Comparison of ENCODE assay signal across 9 cellular contexts in the genomic region with DNA sequence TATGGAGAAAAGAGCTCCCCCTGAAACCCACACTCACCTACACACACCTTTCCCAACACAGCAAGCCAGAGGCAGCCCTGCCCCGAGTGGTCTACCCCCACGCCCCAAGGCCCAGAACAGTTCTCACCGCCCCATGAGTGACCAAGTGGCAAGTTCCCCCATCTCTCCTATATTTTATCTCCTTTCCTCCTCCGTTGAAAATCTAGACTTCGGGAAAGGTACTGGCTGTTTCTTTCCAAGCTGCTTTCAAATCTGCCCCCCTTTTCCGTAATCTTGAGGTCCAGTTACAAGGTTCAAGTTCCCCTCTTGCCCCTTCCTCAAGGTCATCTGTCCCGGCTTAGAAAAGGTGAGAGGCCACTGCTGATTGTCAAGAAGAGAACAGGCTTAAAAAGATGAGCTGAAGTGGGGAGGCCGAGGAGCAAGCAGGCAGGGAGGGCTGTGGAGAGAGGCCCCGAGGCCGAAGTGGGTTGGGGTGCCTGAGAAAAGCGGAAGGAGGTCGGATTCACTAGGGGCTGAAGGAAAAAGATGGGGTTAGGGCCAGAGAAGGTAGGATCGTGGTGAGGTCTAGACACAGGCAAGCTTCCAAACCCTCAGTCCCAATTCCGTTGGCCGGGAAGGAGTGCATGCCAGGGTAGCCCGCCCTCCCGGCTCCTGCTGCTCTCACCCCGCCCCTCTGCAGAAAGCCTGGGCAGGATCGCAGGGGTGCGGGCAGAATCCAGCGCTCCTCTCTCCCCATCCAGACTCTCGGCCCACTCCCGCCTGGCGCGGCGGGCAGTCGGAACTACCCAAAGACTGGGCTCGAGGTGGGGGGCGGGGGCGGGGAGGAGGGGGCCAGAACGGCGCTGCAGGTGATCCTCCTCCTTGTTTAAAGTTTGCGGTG. TPM values are rescaled to one million over a fixed set of nuclear protein-coding genes. Genes with fewer than 3 reads are reported as not detected.
A peak's percentile ranks its signal among the peaks of the same experiment; 100 is the strongest.
DNase-seq lines count a peak whose midpoint lies in the region; ATAC-seq, FAIRE-seq and TF ChIP-seq lines count a peak whose summit lies in the region.
"Had no signal": no experiment of that assay in that cellular context is flagged by ENCODE, and none has a peak within 500 bp of the region (broad histone marks: within the 10 kb centered on the region; RNA-seq: fewer than 3 reads in every experiment).

No MANE protein-coding gene starts in this region.

- in situ Hi-C loops in GM12878 (cut with MboI): no loop called here

- peaks cover 41% of the 10 kb centered on the region for H3K27me3 ChIP-seq in SK-N-SH (ENCODE audit: insufficient read depth)
- H3K27me3 ChIP-seq in GM12878 (replicated peaks in 1 of 2; ENCODE audit: control insufficient read depth in 2 of 2, insufficient read depth in 2 of 2, low read length in 1 of 2): peaks cover 18 to 36% of the 10 kb centered on the region in 2 experiments
- H3K27me3 ChIP-seq in testis: no peaks in the 10 kb centered on the region

- CTCF ChIA-PET in SK-N-SH (lab: Yijun Ruan, JAX) (interaction anchor here (1.1 to 13.4 kb wide), 8 partner anchors 11 to 1479 kb away, joined by 3 to 342 read pairs (median 4); no protein-coding TSS in a partner anchor), GM12878 (lab: Yijun Ruan, JAX) (interaction anchor here (1.5 kb wide), 1 partner anchor 271 kb away, joined by 4 read pairs; no protein-coding TSS in a partner anchor)

- DNase-seq in SK-N-SH (peak; percentile 61), GM12878 (ENCODE audit: low read depth, low spot score) (no peak), kidney (peak; percentile 76), testis (no peak), globus pallidus (ENCODE audit: low spot score) (no peak), GM12892 (ENCODE audit: insufficient read length) (no peak)
- DNase-seq: NCI-H1436 had no signal

- peaks cover 0 to 18% of the 10 kb centered on the region in 2 experiments; a peak in 2 of 4 replicates for H3K4me1 ChIP-seq in SK-N-SH (ENCODE audit: control insufficient read depth in 1 of 2, insufficient read depth in 2 of 2, low read depth in 1 of 2, low read length in 1 of 2)
- H3K4me1 ChIP-seq in GM12878 (ENCODE audit: control insufficient read depth, insufficient read depth, low read length): peaks cover 6% of the 10 kb centered on the region
- peaks cover 6 to 16% of the 10 kb centered on the region in 2 donors for H3K4me1 ChIP-seq in kidney (ENCODE audit: control insufficient read depth in 1 of 2, insufficient read depth in 1 of 2, low read depth in 1 of 2, low read length in 2 of 2)
- peaks cover 26% of the 10 kb centered on the region for H3K4me1 ChIP-seq in testis

- no peak overlapping the region for H3K27ac ChIP-seq in SK-N-SH (ENCODE audit: low read depth in 2 of 2, low read length in 1 of 2)
- H3K27ac ChIP-seq in GM12878 (ENCODE audit: control insufficient read depth, insufficient read depth): no peak overlapping the region
- no peak overlapping the region for H3K27ac ChIP-seq in kidney (ENCODE audit: low read depth in 2 of 2, low read length in 2 of 2)
- no peak overlapping the region for H3K27ac ChIP-seq in testis

- FAIRE-seq in GM12878 (lab: Jason Lieb, UNC) (no peak), kidney (lab: Jason Lieb, UNC) (no peak), GM12892 (lab: Jason Lieb, UNC) (no peak)

- TF ChIP-seq CTCF in SK-N-SH (IDR thresholded peaks at IDR 0.05): no peak
- TF ChIP-seq CTCF in GM12878 (IDR thresholded peaks at IDR 0.05 in 2 of 3, conservative IDR thresholded peaks at IDR 0.05 in 1 of 3; ENCODE audit: control insufficient read depth in 2 of 3, extremely low read depth in 1 of 3, insufficient read depth in 1 of 3, low read depth in 3 of 3, low read length in 3 of 3): no peak
- no peak for TF ChIP-seq CTCF in kidney (IDR thresholded peaks at IDR 0.05; ENCODE audit: borderline replicate concordance, extremely low read depth, insufficient read depth)
- TF ChIP-seq CTCF in testis (IDR thresholded peaks at IDR 0.05): no peak

- no peaks in the 10 kb centered on the region for H3K36me3 ChIP-seq in SK-N-SH (replicated peaks in 1 of 2; ENCODE audit: control insufficient read depth in 1 of 2, insufficient read depth in 2 of 2, low read length in 1 of 2)
- H3K36me3 ChIP-seq in GM12878 (ENCODE audit: control insufficient read depth in 2 of 2, insufficient read depth in 2 of 2, low read length in 1 of 2): no peaks in the 10 kb centered on the region
- no peaks in the 10 kb centered on the region for H3K36me3 ChIP-seq in kidney (ENCODE audit: control insufficient read depth in 1 of 2, insufficient read depth in 2 of 2, low read length in 2 of 2)
- H3K36me3 ChIP-seq in testis (ENCODE audit: low read depth, missing control alignments): no peaks in the 10 kb centered on the region

- SMC1A ChIA-PET in GM12878 (lab: Charles Lee; ENCODE audit: uncharacterized antibody, unreplicated experiment): no interaction called here

- TF ChIP-seq POLR2A in GM12878 (IDR thresholded peaks at IDR 0.05; ENCODE audit: low read depth, low read length) (no peak), testis (IDR thresholded peaks at IDR 0.05) (no peak), GM12892 (IDR thresholded peaks at IDR 0.05; ENCODE audit: low read depth, low read length) (no peak)

- H4K20me1 ChIP-seq in SK-N-SH (ENCODE audit: insufficient read depth): no peaks in the 10 kb centered on the region
- no peaks in the 10 kb centered on the region; the same call in 1 of the 2 replicates for H4K20me1 ChIP-seq in GM12878 (ENCODE audit: control insufficient read depth, insufficient read depth)

- peak overlapping the region in 1 of 2 experiments; percentile 50; a peak in 1 of 4 replicates for H3K4me3 ChIP-seq in SK-N-SH (ENCODE audit: low read depth in 2 of 2, low read length in 1 of 2)
- no peak overlapping the region for H3K4me3 ChIP-seq in GM12878
- peak overlapping the region in 1 of 2 donors; percentile 17 for H3K4me3 ChIP-seq in kidney (ENCODE audit: low read length in 2 of 2)
- peak overlapping the region; percentile 16 to 60 for H3K4me3 ChIP-seq in testis

- H3K9ac ChIP-seq in SK-N-SH (no peak overlapping the region), GM12878 (ENCODE audit: control insufficient read depth, insufficient read depth, low read length) (no peak overlapping the region), kidney (ENCODE audit: low read length in 2 of 2) (no peak overlapping the region)

- no peaks in the 10 kb centered on the region for H3F3A ChIP-seq in SK-N-SH (replicated peaks; ENCODE audit: insufficient read depth)

- H3K4me2 ChIP-seq in SK-N-SH: no peak overlapping the region
- H3K4me2 ChIP-seq in GM12878 (ENCODE audit: control insufficient read depth, insufficient read depth): no peak overlapping the region; the same call in 1 of the 2 replicates

- BruUV-seq in GM12878 (replicated peaks; lab: Mats Ljungman, UMichigan): no TSS peak

- ATAC-seq in SK-N-SH treated with all-trans-retinoic acid at 6 μM for 48 hours (no peak), GM12878 (no peak), GM21367 (IDR thresholded peaks at IDR 0.05; ENCODE audit: unreplicated experiment) (no peak)

- H3K9me3 ChIP-seq in SK-N-SH: no peaks in the 10 kb centered on the region
- no peaks in the 10 kb centered on the region for H3K9me3 ChIP-seq in GM12878 (replicated peaks; ENCODE audit: control insufficient read depth, insufficient read depth, low read length)
- no peaks in the 10 kb centered on the region for H3K9me3 ChIP-seq in kidney (ENCODE audit: control insufficient read depth in 1 of 2, low read length in 2 of 2)
- H3K9me3 ChIP-seq in testis: no peaks in the 10 kb centered on the region

- TF ChIP-seq RAD21 in SK-N-SH (IDR thresholded peaks at IDR 0.05; ENCODE audit: low read length): no peak
- TF ChIP-seq RAD21 in GM12878 (IDR thresholded peaks at IDR 0.05; ENCODE audit: insufficient read depth, low read depth, low read length): no peak

- H2AFZ ChIP-seq in SK-N-SH (ENCODE audit: low read depth): no peak overlapping the region
- H2AFZ ChIP-seq in GM12878 (ENCODE audit: control insufficient read depth, low read depth, low read length): no peak overlapping the region

- intact Hi-C loops in GM12878 (cut with micrococcal nuclease; ENCODE audit: unreplicated experiment): loop anchor here (5.0 to 10.0 kb wide), 2 partner anchors 464 to 631 kb away; a partner anchor contains a TSS
- intact Hi-C loops in kidney (cut with DNase I): loop anchor here (5.0 kb wide), 1 partner anchor 84 kb away; no protein-coding TSS in a partner anchor
- intact Hi-C loops in testis (cut with DNase I; ENCODE audit: low total_unique reads): loop anchor here (10.0 kb wide), 2 partner anchors 81 to 161 kb away; no protein-coding TSS in a partner anchor

- WGBS in SK-N-SH (ENCODE audit: low lambda C conversion rate): 59% methylated on average over 29 of the region's 33 CpGs
- 33% methylated on average over 22 of the region's 33 CpGs for WGBS in GM12878 (ENCODE audit: insufficient coverage, insufficient replicate concordance, low lambda C conversion rate, missing lambda C conversion rate)
- WGBS in testis, 2 donors: 22 to 28% methylated on average over 17 to 28 of the region's 33 CpGs

- RAD21 ChIA-PET in GM12878 (lab: Charles Lee; ENCODE audit: unreplicated experiment): no interaction called here

- POLR2A ChIA-PET in SK-N-SH (lab: Yijun Ruan, JAX) (no interaction called here), GM12878 (lab: Charles Lee) (no interaction called here)

- TF ChIP-seq EP300 in SK-N-SH (IDR thresholded peaks at IDR 0.05; ENCODE audit: borderline replicate concordance in 1 of 2, low read depth in 1 of 2, low read length in 1 of 2) (no peak), GM12878 (IDR thresholded peaks at IDR 0.05; ENCODE audit: borderline replicate concordance in 1 of 2, control insufficient read depth in 1 of 2, low read depth in 2 of 2, low read length in 2 of 2) (no peak)

- no peaks in the 10 kb centered on the region for H3K79me2 ChIP-seq in SK-N-SH (ENCODE audit: insufficient read depth)
- H3K79me2 ChIP-seq in GM12878 (ENCODE audit: control insufficient read depth, insufficient read depth, low read length): no peaks in the 10 kb centered on the region

- no peaks in the 10 kb centered on the region for H3K9me2 ChIP-seq in SK-N-SH

RNA-seq across cellular contexts. Expression of a gene that starts 1.7 kb away (rescaled TPM):
- polyA plus RNA-seq in SK-N-SH (2012; rRNA removed) (0.43 and 0.75 TPM in 2 replicates), GM12878 (2011; rRNA removed) (0.05 TPM in 1 of 2 replicates, not detected in the other), GM12878 (2014; fragmentation: Illumina TruSeq; extraction: Trizol) (not detected in 2 replicates), GM12878 (2014; fragmentation: Nextera tagmentation; extraction: Ambion mirVana) (not detected), GM12878 (2014; rRNA removed) (not detected in 2 replicates), GM12878 (2016; fragmentation: Nextera tagmentation; extraction: Ambion mirVana) (not detected), kidney (ENCODE audit: insufficient read depth, low read depth, low replicate concordance) (6.6 TPM), testis (ENCODE audit: insufficient read depth, low read depth, low replicate concordance) (2.0 TPM)
- 0.08 and 0.16 TPM in 2 replicates for polyA plus RNA-seq in SK-N-SH (2012; cell fraction: cytosol; rRNA removed)
- 0.19 and 0.69 TPM in 2 replicates for polyA plus RNA-seq in SK-N-SH (2012; cell fraction: nucleus; rRNA removed)
- not detected in 2 replicates for total RNA-seq in GM12878 (2013; cell fraction: nucleolus; rRNA removed)
- total RNA-seq in GM12878 (2014; rRNA removed) (not detected in 2 replicates), GM12878 (2014; rRNA removed; fragmentation: Illumina TruSeq; extraction: Trizol) (not detected in 2 replicates), GM12878 (2021) (not detected in 2 replicates), kidney (8.4 TPM), testis (1 to 10 TPM in 1 of 2 donors, under 1 TPM in 1; 0.68 to 1.3 TPM)
- 0.13 TPM for polyA plus RNA-seq in GM12878 (2011; ENCODE audit: low read depth)
- polyA plus RNA-seq in GM12878 (2011; cell fraction: cytosol; rRNA removed): 0.03 TPM in 2 replicates
- polyA plus RNA-seq in GM12878 (2011; cell fraction: nucleus; rRNA removed): 0.04 TPM in 1 of 2 replicates, not detected in the other
- polyA plus RNA-seq in GM12878 (2012): 0.06 TPM in 1 of 2 replicates, not detected in the other
- polyA minus RNA-seq in GM12878 (2011; rRNA and poly(A)+ RNA removed): not detected in 2 replicates
- not detected in 2 replicates for polyA minus RNA-seq in GM12878 (2011; cell fraction: cytosol; rRNA and poly(A)+ RNA removed)
- polyA minus RNA-seq in GM12878 (2011; cell fraction: nucleus; rRNA and poly(A)+ RNA removed): not detected in 2 replicates
- not detected for polyA plus RNA-seq in GM12892 (2012; ENCODE audit: missing spikeins)

RNA-seq across cellular contexts. Expression of a gene that starts 40.9 kb away (rescaled TPM):
- polyA plus RNA-seq in SK-N-SH (2012; rRNA removed) (28.0 and 28.6 TPM in 2 replicates), GM12878 (2011; rRNA removed) (13.0 and 20.2 TPM in 2 replicates), GM12878 (2014; fragmentation: Illumina TruSeq; extraction: Trizol) (20.2 and 34.7 TPM in 2 replicates), GM12878 (2014; fragmentation: Nextera tagmentation; extraction: Ambion mirVana) (1 to 10 TPM; 4.1 to 5.2 TPM), GM12878 (2014; rRNA removed) (20.4 and 24.8 TPM in 2 replicates), GM12878 (2016; fragmentation: Nextera tagmentation; extraction: Ambion mirVana) (10 to 100 TPM; 22.9 to 23.5 TPM), kidney (ENCODE audit: insufficient read depth, low read depth, low replicate concordance) (19.9 TPM), testis (ENCODE audit: insufficient read depth, low read depth, low replicate concordance) (49.6 TPM)
- polyA plus RNA-seq in SK-N-SH (2012; cell fraction: cytosol; rRNA removed): 25.2 and 27.2 TPM in 2 replicates
- 35.3 and 38.5 TPM in 2 replicates for polyA plus RNA-seq in SK-N-SH (2012; cell fraction: nucleus; rRNA removed)
- 20.9 and 29.7 TPM in 2 replicates for total RNA-seq in GM12878 (2013; cell fraction: nucleolus; rRNA removed)
- total RNA-seq in GM12878 (2014; rRNA removed) (15.2 and 16.4 TPM in 2 replicates), GM12878 (2014; rRNA removed; fragmentation: Illumina TruSeq; extraction: Trizol) (15.8 and 18.1 TPM in 2 replicates), GM12878 (2021) (24.2 and 24.5 TPM in 2 replicates), kidney (27.9 TPM), testis (10 to 100 TPM; 76.0 to 76.8 TPM)
- polyA plus RNA-seq in GM12878 (2011; ENCODE audit: low read depth): 14.1 TPM
- 15.8 and 16.3 TPM in 2 replicates for polyA plus RNA-seq in GM12878 (2011; cell fraction: cytosol; rRNA removed)
- polyA plus RNA-seq in GM12878 (2011; cell fraction: nucleus; rRNA removed): 15.6 and 15.8 TPM in 2 replicates
- 19.9 and 21.6 TPM in 2 replicates for polyA plus RNA-seq in GM12878 (2012)
- polyA minus RNA-seq in GM12878 (2011; rRNA and poly(A)+ RNA removed): 8.9 and 15.1 TPM in 2 replicates
- 5.6 and 8.0 TPM in 2 replicates for polyA minus RNA-seq in GM12878 (2011; cell fraction: cytosol; rRNA and poly(A)+ RNA removed)
- 4.5 and 9.1 TPM in 2 replicates for polyA minus RNA-seq in GM12878 (2011; cell fraction: nucleus; rRNA and poly(A)+ RNA removed)
- 18.2 TPM for polyA plus RNA-seq in GM12892 (2012; ENCODE audit: missing spikeins)

Comparison
In these comparisons a context has a peak if more than half of its experiments do, and no peak if none do; other contexts are left out.
1. DNase-seq: peak in SK-N-SH (single experiment) and kidney (single experiment); none in GM12878 (single experiment), testis (single experiment), globus pallidus (single experiment) and GM12892 (single experiment).